In the genomic region with DNA sequence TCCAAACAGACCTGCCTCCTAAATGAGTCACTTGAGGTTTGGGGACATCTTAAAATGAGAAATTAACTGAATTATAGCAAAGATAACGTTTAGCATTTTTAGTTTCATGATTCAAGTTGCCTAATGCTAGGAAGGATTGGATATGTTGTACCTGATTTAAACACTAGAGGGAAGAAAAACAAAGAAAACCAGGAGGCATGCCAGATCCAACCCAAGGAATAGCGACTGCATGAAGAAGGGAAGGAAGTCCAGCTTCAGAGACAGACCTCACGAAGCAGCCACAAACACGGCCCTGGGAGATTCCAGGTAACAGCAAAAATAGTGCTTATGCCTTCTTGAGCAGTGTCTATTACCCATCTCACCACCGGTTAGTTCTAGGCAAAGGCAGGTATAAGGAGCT, we compare ENCODE assay signal across 2 cellular contexts.
TF ChIP-seq lines count a peak whose summit lies in the region.

No MANE protein-coding gene starts in this region.

TF ChIP-seq in IMR-90, 13 proteins besides CTCF, POLR2A, EP300 and RAD21:
- no peak for TF ChIP-seq RFX5 (IDR thresholded peaks at IDR 0.05; ENCODE audit: low read depth, low read length)
- peak; percentile 15; the same call in 1 of the 2 replicates for TF ChIP-seq SMC3 (IDR thresholded peaks at IDR 0.05; ENCODE audit: low read depth, low read length)
- no peak for TF ChIP-seq MAFK (IDR thresholded peaks at IDR 0.05; ENCODE audit: low read depth, low read length)
- TF ChIP-seq CHD1 (IDR thresholded peaks at IDR 0.05; ENCODE audit: low read depth, low read length) = no peak
TF ChIP-seq in IMR-90: peak in this region for 1.

TF ChIP-seq in liver, 16 proteins besides CTCF, POLR2A, EP300 and RAD21:
- TF ChIP-seq FOXA1 (IDR thresholded peaks at IDR 0.05) (no peak), TAF1 (conservative IDR thresholded peaks at IDR 0.05) (no peak), YY1 (IDR thresholded peaks at IDR 0.05) (no peak), SP1 (IDR thresholded peaks at IDR 0.05) (no peak), MAX (IDR thresholded peaks at IDR 0.05) (no peak), EGR1 (IDR thresholded peaks at IDR 0.05; ENCODE audit: low read depth in 2 of 2) (no peak), HNF4A (conservative IDR thresholded peaks at IDR 0.05) (no peak), NR2F2 (IDR thresholded peaks at IDR 0.05) (no peak), REST (IDR thresholded peaks at IDR 0.05) (no peak), HNF4G (IDR thresholded peaks at IDR 0.05) (no peak), RXRA (IDR thresholded peaks at IDR 0.05) (no peak)
- TF ChIP-seq, protein P1, sequence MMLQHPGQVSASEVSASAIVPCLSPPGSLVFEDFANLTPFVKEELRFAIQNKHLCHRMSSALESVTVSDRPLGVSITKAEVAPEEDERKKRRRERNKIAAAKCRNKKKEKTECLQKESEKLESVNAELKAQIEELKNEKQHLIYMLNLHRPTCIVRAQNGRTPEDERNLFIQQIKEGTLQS (IDR thresholded peaks at IDR 0.05) = no peak
